In the genomic region with DNA sequence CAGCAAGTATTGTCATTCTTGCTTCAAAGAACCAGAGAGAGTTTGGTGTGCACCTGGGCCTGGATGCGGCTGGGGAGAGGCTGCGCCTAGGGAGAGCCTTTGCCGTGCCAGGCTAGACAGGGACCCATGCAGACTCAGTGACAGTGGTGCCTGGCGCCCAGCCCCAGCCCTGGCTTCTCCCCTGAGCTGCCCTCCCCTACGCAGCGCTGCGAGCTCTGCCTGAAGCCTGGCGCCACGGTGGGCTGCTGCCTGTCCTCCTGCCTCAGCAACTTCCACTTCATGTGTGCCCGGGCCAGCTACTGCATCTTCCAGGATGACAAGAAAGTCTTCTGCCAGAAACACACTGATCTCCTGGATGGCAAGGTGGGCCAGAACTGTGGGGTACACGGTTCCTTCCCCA, we compare ENCODE assay signal across 15 cellular contexts. TPM values are rescaled to one million over a fixed set of nuclear protein-coding genes. Genes with fewer than 3 reads are reported as not detected.
DNase-seq lines count a peak whose midpoint lies in the region; ATAC-seq and TF ChIP-seq lines count a peak whose summit lies in the region.
"Had no signal": no experiment of that assay in that cellular context is flagged by ENCODE, and none has a peak within 500 bp of the region (broad histone marks: within the 10 kb centered on the region; RNA-seq: fewer than 3 reads in every experiment).

No MANE protein-coding gene starts in this region.

- DNase-seq in Right ventricle myocardium inferior (ENCODE audit: missing footprints) (peak; percentile 53), left cardiac atrium (no peak), GM20000 (ENCODE audit: low spot score) (peak; percentile 10), endothelial cell (ENCODE audit: low spot score) (no peak), sigmoid colon (peak; percentile 62), T-helper 2 cell (no peak)
- DNase-seq: ACHN; CD4-positive, CD25-positive, alpha-beta regulatory T cell; DMS 273 treated with DMSO at 0.1 percent for 48 hours; GM23248 had no signal

- WGBS in sigmoid colon, 2 donors = 96% methylated on average over 11 of the region's 11 CpGs

- H3K36me3 ChIP-seq in sigmoid colon = peaks cover 62 to 100% (median 84%) of the 10 kb centered on the region in 4 donors

- no peak overlapping the region for H3K27ac ChIP-seq in sigmoid colon
- H3K27ac ChIP-seq: BLaER1 treated with 17β-estradiol and CSF1 and Interleukin-3, amounts not matched to agents 10 nM and 100 nM; GM23248; HL-60 had no signal

- no peak overlapping the region for H3K27ac Mint-ChIP-seq in endothelial cell (ENCODE audit: unreplicated experiment)
- H3K27ac Mint-ChIP-seq: CD4-positive, CD25-positive, alpha-beta regulatory T cell had no signal

- peaks cover 19% of the 10 kb centered on the region for H3K27me3 Mint-ChIP-seq in endothelial cell (ENCODE audit: unreplicated experiment)
- H3K27me3 Mint-ChIP-seq: CD4-positive, CD25-positive, alpha-beta regulatory T cell had no signal

- no peak for TF ChIP-seq EP300 in sigmoid colon (IDR thresholded peaks at IDR 0.05)

- ATAC-seq in Right ventricle myocardium inferior (no peak), left cardiac atrium (no peak), GM21619 (IDR thresholded peaks at IDR 0.05; ENCODE audit: unreplicated experiment) (no peak), GM21423 (IDR thresholded peaks at IDR 0.05; ENCODE audit: unreplicated experiment) (no peak)
- ATAC-seq: HCT116 had no signal

- no peaks in the 10 kb centered on the region for H3K9me3 ChIP-seq in sigmoid colon
- H3K9me3 ChIP-seq: BLaER1 treated with 17β-estradiol and CSF1 and Interleukin-3, amounts not matched to agents 10 nM and 100 nM had no signal

- H3K27me3 ChIP-seq in sigmoid colon = no peaks in the 10 kb centered on the region
- H3K27me3 ChIP-seq: BLaER1 treated with 17β-estradiol and CSF1 and Interleukin-3, amounts not matched to agents 10 nM and 100 nM had no signal

- peaks cover 71% of the 10 kb centered on the region for H3K36me3 Mint-ChIP-seq in endothelial cell (ENCODE audit: low read depth, unreplicated experiment)

- TF ChIP-seq POLR2A in sigmoid colon (IDR thresholded peaks at IDR 0.05) = no peak

- TF ChIP-seq CTCF in GM20000 (IDR thresholded peaks at IDR 0.05; ENCODE audit: extremely low read depth, missing control alignments) = no peak
- TF ChIP-seq CTCF in endothelial cell (IDR thresholded peaks at IDR 0.05; ENCODE audit: unreplicated experiment) = no peak
- TF ChIP-seq CTCF in sigmoid colon (IDR thresholded peaks at IDR 0.05) = no peak

- H3K4me1 ChIP-seq in sigmoid colon = no peaks in the 10 kb centered on the region

- no peak overlapping the region for H3K4me3 ChIP-seq in sigmoid colon
- H3K4me3 ChIP-seq: BLaER1 treated with 17β-estradiol and CSF1 and Interleukin-3, amounts not matched to agents 10 nM and 100 nM; GM23248 had no signal

- peak overlapping the region; percentile 12 for H3K4me3 Mint-ChIP-seq in endothelial cell (ENCODE audit: unreplicated experiment)
- H3K4me3 Mint-ChIP-seq: CD4-positive, CD25-positive, alpha-beta regulatory T cell had no signal

- H3K9me3 Mint-ChIP-seq in endothelial cell (ENCODE audit: unreplicated experiment) = no peaks in the 10 kb centered on the region

- no peaks in the 10 kb centered on the region for H3K4me1 Mint-ChIP-seq in endothelial cell (ENCODE audit: unreplicated experiment)

- intact Hi-C loops in Right ventricle myocardium inferior (cut with DNase I) = no loop called here
- intact Hi-C loops in left cardiac atrium (cut with DNase I) = no loop called here
- intact Hi-C loops in sigmoid colon (cut with DNase I) = no loop called here

RNA-seq across cellular contexts. Expression of a gene that starts 12.0 kb away (rescaled TPM):
- total RNA-seq in Right ventricle myocardium inferior (12.7 TPM), left cardiac atrium (10 to 100 TPM; 15.4 to 17.1 TPM), endothelial cell (ENCODE audit: unreplicated experiment) (51.7 TPM), sigmoid colon (10 to 100 TPM in 3 of 4 donors, 1 to 10 TPM in 1; 6.4 to 27.3 (median 15.3) TPM)
- 10 to 100 TPM in 2 of 3 donors, 1 to 10 TPM in 1; 7.4 to 32.2 (median 12.0) TPM for polyA plus RNA-seq in sigmoid colon

RNA-seq across cellular contexts. Expression of a gene that starts 12.5 kb away (rescaled TPM):
- total RNA-seq in Right ventricle myocardium inferior = 5.1 TPM
- total RNA-seq in left cardiac atrium = 1 to 10 TPM; 6.5 to 7.0 TPM
- 3.2 TPM for total RNA-seq in endothelial cell (ENCODE audit: unreplicated experiment)
- 10 to 100 TPM in 2 of 4 donors, 1 to 10 TPM in 2; 2.5 to 12.2 (median 8.6) TPM for total RNA-seq in sigmoid colon
- 10 to 100 TPM in 1 of 3 donors, 1 to 10 TPM in 2; 3.7 to 25.0 (median 9.0) TPM for polyA plus RNA-seq in sigmoid colon

RNA-seq across cellular contexts. Expression of a gene that starts 15.5 kb away (rescaled TPM):
- total RNA-seq in Right ventricle myocardium inferior = 19.5 TPM
- total RNA-seq in left cardiac atrium = 10 to 100 TPM; 17.7 to 21.6 TPM
- 12.0 TPM for total RNA-seq in endothelial cell (ENCODE audit: unreplicated experiment)
- total RNA-seq in sigmoid colon = 10 to 100 TPM; 16.3 to 53.5 (median 27.9) TPM
- polyA plus RNA-seq in sigmoid colon = 10 to 100 TPM; 12.7 to 23.4 (median 16.0) TPM

RNA-seq across cellular contexts. Expression of a gene that starts 15.7 kb away (rescaled TPM):
- total RNA-seq in Right ventricle myocardium inferior (44.7 TPM), left cardiac atrium (10 to 100 TPM; 41.7 to 46.6 TPM), endothelial cell (ENCODE audit: unreplicated experiment) (99.0 TPM), sigmoid colon (10 to 100 TPM; 27.8 to 44.9 (median 36.6) TPM)
- 10 to 100 TPM; 48.0 to 72.3 (median 59.4) TPM for polyA plus RNA-seq in sigmoid colon

RNA-seq across cellular contexts. Expression of a gene that starts 18.6 kb away (rescaled TPM):
- total RNA-seq in Right ventricle myocardium inferior = 8.2 TPM
- total RNA-seq in left cardiac atrium = 1 to 10 TPM; 7.5 to 8.1 TPM
- 9.0 TPM for total RNA-seq in endothelial cell (ENCODE audit: unreplicated experiment)
- total RNA-seq in sigmoid colon = 10 to 100 TPM; 12.5 to 19.1 (median 15.9) TPM
- 10 to 100 TPM in 2 of 3 donors, 1 to 10 TPM in 1; 8.4 to 13.6 (median 11.3) TPM for polyA plus RNA-seq in sigmoid colon

Comparison
In these comparisons a context has a peak if more than half of its experiments do, and no peak if none do; other contexts are left out.
1. DNase-seq: peak in Right ventricle myocardium inferior (single experiment), GM20000 (single experiment) and sigmoid colon (single experiment); none in left cardiac atrium (single experiment), endothelial cell (single experiment) and T-helper 2 cell (0 of 5).